14 cellular contexts compared by ENCODE assay signal in the genomic region with DNA sequence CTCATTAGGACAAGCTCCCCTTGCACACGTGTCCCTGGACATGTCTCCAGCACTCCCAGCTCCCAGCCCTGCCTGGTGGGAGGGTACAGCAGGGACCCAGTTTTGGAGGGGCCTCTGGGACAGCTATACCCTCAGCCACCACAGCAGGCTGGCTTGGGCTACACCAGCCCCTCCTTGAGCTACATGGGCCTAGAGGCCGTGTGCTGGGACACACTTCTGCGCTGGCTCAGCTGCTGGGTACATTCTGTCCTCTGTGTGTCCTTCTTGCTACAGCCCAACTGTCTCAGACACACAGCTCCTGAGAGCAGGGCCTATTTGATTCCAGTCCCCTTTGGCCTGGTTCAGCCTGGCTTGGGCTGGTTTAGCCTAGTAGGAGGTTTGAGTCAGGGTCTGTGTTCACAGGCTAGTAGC. TPM values are rescaled to one million over a fixed set of nuclear protein-coding genes. Genes with fewer than 3 reads are reported as not detected.
DNase-seq lines count a peak whose midpoint lies in the region; ATAC-seq and TF ChIP-seq lines count a peak whose summit lies in the region.
"Had no signal": no experiment of that assay in that cellular context is flagged by ENCODE, and none has a peak within 500 bp of the region (broad histone marks: within the 10 kb centered on the region; RNA-seq: fewer than 3 reads in every experiment).

No MANE protein-coding gene starts in this region.

- H3K27ac Mint-ChIP-seq in GM23338, result peak overlapping the region; percentile 84
- no peak overlapping the region for H3K27ac Mint-ChIP-seq in CD4-positive, alpha-beta T cell

- H3K9ac ChIP-seq in liver (ENCODE audit: low read depth in 1 of 2, low read length in 2 of 2), result no peak overlapping the region
- H3K9ac ChIP-seq in skeletal muscle tissue (ENCODE audit: low read depth in 1 of 3, low read length in 3 of 3), result peak overlapping the region in 1 of 3 donors; percentile 60

- intact Hi-C loops in CD4-positive, alpha-beta T cell (cut with DNase I, micrococcal nuclease), result loop anchor here in 1 of 2 experiments (5.0 kb wide), 1 partner anchor 38 kb away; no protein-coding TSS in a partner anchor

- peaks cover 29% of the 10 kb centered on the region for H3K4me1 Mint-ChIP-seq in GM23338
- H3K4me1 Mint-ChIP-seq in CD4-positive, alpha-beta T cell (ENCODE audit: low read depth), result peaks cover 18% of the 10 kb centered on the region

- ATAC-seq in GM23338 (no peak; the same call in 2 of the 3 replicates), HG02642 (IDR thresholded peaks at IDR 0.05; ENCODE audit: poor library complexity, unreplicated experiment) (no peak), HG03565 (IDR thresholded peaks at IDR 0.05; ENCODE audit: unreplicated experiment) (no peak)
- no peak for ATAC-seq in CD4-positive, alpha-beta T cell (ENCODE audit: poor library complexity)
- ATAC-seq: naive thymus-derived CD4-positive, alpha-beta T cell had no signal

- TF ChIP-seq RAD21 in liver (IDR thresholded peaks at IDR 0.05), result no peak

- peaks cover 10% of the 10 kb centered on the region for H3K27me3 Mint-ChIP-seq in GM23338 (ENCODE audit: insufficient read depth, low read depth, poor library complexity)
- no peaks in the 10 kb centered on the region for H3K27me3 Mint-ChIP-seq in CD4-positive, alpha-beta T cell
- H3K27me3 Mint-ChIP-seq: naive thymus-derived CD4-positive, alpha-beta T cell had no signal

- no peaks in the 10 kb centered on the region for H3K9me3 Mint-ChIP-seq in GM23338
- H3K9me3 Mint-ChIP-seq in CD4-positive, alpha-beta T cell, result no peaks in the 10 kb centered on the region

- H2AFZ ChIP-seq in GM23338, result no peak overlapping the region

- peaks cover 9% of the 10 kb centered on the region; the same call in 1 of the 2 replicates for H3K4me1 ChIP-seq in GM23338 (ENCODE audit: insufficient read depth)
- no peaks in the 10 kb centered on the region for H3K4me1 ChIP-seq in liver (ENCODE audit: control insufficient read depth in 4 of 4, insufficient read depth in 4 of 4, low read length in 3 of 4)
- peaks cover 17 to 21% (median 18%) of the 10 kb centered on the region in 3 donors for H3K4me1 ChIP-seq in skeletal muscle tissue (ENCODE audit: control insufficient read depth in 3 of 3, insufficient read depth in 3 of 3, low read length in 3 of 3)

- H3K36me3 ChIP-seq in GM23338 (ENCODE audit: insufficient read depth), result no peaks in the 10 kb centered on the region
- peaks cover 0 to 7% (median 2%) of the 10 kb centered on the region in 4 donors for H3K36me3 ChIP-seq in liver (ENCODE audit: control insufficient read depth in 4 of 4, insufficient read depth in 3 of 4, low read depth in 1 of 4, low read length in 3 of 4)
- H3K36me3 ChIP-seq in skeletal muscle tissue (ENCODE audit: control insufficient read depth in 3 of 3, insufficient read depth in 3 of 3, low read length in 3 of 3), result peaks cover 6 to 13% (median 12%) of the 10 kb centered on the region in 3 donors

- POLR2A ChIA-PET in CD4-positive, alpha-beta T cell (lab: Charles Lee), result no interaction called here

- H3F3A ChIP-seq in GM23338 (replicated peaks; ENCODE audit: low read depth), result no peaks in the 10 kb centered on the region

- peaks cover 3% of the 10 kb centered on the region; the same call in 2 of the 3 replicates for H3K36me3 Mint-ChIP-seq in GM23338 (ENCODE audit: low read depth)
- H3K36me3 Mint-ChIP-seq in CD4-positive, alpha-beta T cell (ENCODE audit: low read depth), result peaks cover 21% of the 10 kb centered on the region

- H3K79me2 ChIP-seq in GM23338 (replicated peaks; ENCODE audit: insufficient read depth), result no peaks in the 10 kb centered on the region

- H3K27me3 ChIP-seq in GM23338 (ENCODE audit: insufficient read depth) (no peaks in the 10 kb centered on the region), liver (ENCODE audit: control insufficient read depth in 4 of 4, insufficient read depth in 4 of 4, low read length in 3 of 4) (no peaks in the 10 kb centered on the region), skeletal muscle tissue (ENCODE audit: control insufficient read depth in 3 of 3, insufficient read depth in 3 of 3, low read length in 3 of 3) (no peaks in the 10 kb centered on the region)
- no peaks in the 10 kb centered on the region for H3K27me3 ChIP-seq in CD4-positive, alpha-beta T cell (ENCODE audit: control insufficient read depth, insufficient read depth, low read length)

- no peak overlapping the region for H3K4me3 ChIP-seq in GM23338
- H3K4me3 ChIP-seq in liver (ENCODE audit: low read depth in 1 of 3, low read length in 3 of 3), result no peak overlapping the region
- H3K4me3 ChIP-seq in skeletal muscle tissue (ENCODE audit: low read length in 3 of 3), result no peak overlapping the region

- no peaks in the 10 kb centered on the region for H3K9me2 ChIP-seq in GM23338 (ENCODE audit: insufficient read depth)

- CTCF ChIA-PET in CD4-positive, alpha-beta T cell (lab: Charles Lee), result interaction anchor here (2.4 kb wide), 1 partner anchor 22 kb away, joined by 9 read pairs; no protein-coding TSS in a partner anchor

- 0 out of 2 replicates have a peak overlapping the region, but pooled peaks have one; percentile 26 for H3K4me2 ChIP-seq in GM23338

- 0 out of 2 replicates have a peak, but pooled peaks cover 2% of the 10 kb centered on the region for H4K20me1 ChIP-seq in GM23338 (replicated peaks; ENCODE audit: insufficient read depth)

- DNase-seq in GM23338 (ENCODE audit: low spot score) (no peak), NCI-H446 treated with DMSO at 0.1 percent for 48 hours (lab: John Stamatoyannopoulos, UW) (no peak)
- DNase-seq in CD4-positive, alpha-beta T cell, result no peak
- DNase-seq: activated CD8-positive, alpha-beta memory T cell treated with anti-CD3 and anti-CD28 coated beads for 24 hours; amniotic stem cell; Karpas-422; naive thymus-derived CD4-positive, alpha-beta T cell; NCI-H345 had no signal

- H3K9me3 ChIP-seq in liver (ENCODE audit: control insufficient read depth in 4 of 4, low read length in 3 of 4) (no peaks in the 10 kb centered on the region), skeletal muscle tissue (ENCODE audit: control insufficient read depth in 3 of 3, low read length in 3 of 3) (no peaks in the 10 kb centered on the region)
- H3K9me3 ChIP-seq in CD4-positive, alpha-beta T cell (ENCODE audit: control insufficient read depth, low read length), result no peaks in the 10 kb centered on the region

- no peak overlapping the region for H3K4me3 Mint-ChIP-seq in GM23338
- no peak overlapping the region for H3K4me3 Mint-ChIP-seq in CD4-positive, alpha-beta T cell
- H3K4me3 Mint-ChIP-seq: CD14-positive monocyte; naive thymus-derived CD4-positive, alpha-beta T cell had no signal

- H3K27ac ChIP-seq in GM23338 (ENCODE audit: low read depth), result peak overlapping the region; percentile 69; the same call in 1 of the 2 replicates
- peak overlapping the region; percentile 76 for H3K27ac ChIP-seq in cingulate gyrus (ENCODE audit: low read depth, low read length)
- H3K27ac ChIP-seq in liver (ENCODE audit: low read depth in 1 of 2, low read length in 2 of 2), result peak overlapping the region in 1 of 2 donors; percentile 4
- H3K27ac ChIP-seq in skeletal muscle tissue (ENCODE audit: low read depth, low read length), result peak overlapping the region; percentile 26
- no peak overlapping the region for H3K27ac ChIP-seq in CD4-positive, alpha-beta T cell (ENCODE audit: low read depth, low read length)

- TF ChIP-seq CTCF in GM23338 (conservative IDR thresholded peaks at IDR 0.05; ENCODE audit: low read depth in 2 of 2) (no peak), liver (IDR thresholded peaks at IDR 0.05; ENCODE audit: low read depth, low read length, missing input control) (no peak)
- TF ChIP-seq CTCF in CD4-positive, alpha-beta T cell (IDR thresholded peaks at IDR 0.05), result no peak

- 89% methylated on average over 3 of the region's 3 CpGs for WGBS in liver

TF ChIP-seq in GM23338, 12 proteins besides CTCF, POLR2A, EP300 and RAD21 (continues in another document):
- no peak for TF ChIP-seq CREB1 (CRISPR knock-in tag; IDR thresholded peaks at IDR 0.05; ENCODE audit: low read depth)
- no peak for TF ChIP-seq EZH2 (IDR thresholded peaks at IDR 0.05; ENCODE audit: low read depth, unreplicated experiment)
- TF ChIP-seq ZNF331 (CRISPR knock-in tag; IDR thresholded peaks at IDR 0.05; ENCODE audit: low read depth), result no peak

TF ChIP-seq in liver, 16 proteins besides CTCF, POLR2A, EP300 and RAD21:
- TF ChIP-seq HNF4A (conservative IDR thresholded peaks at IDR 0.05) (no peak), TAF1 (conservative IDR thresholded peaks at IDR 0.05) (no peak), FOXA2 (IDR thresholded peaks at IDR 0.05) (no peak), RXRA (IDR thresholded peaks at IDR 0.05) (peak; percentile 6 to 16), SP1 (IDR thresholded peaks at IDR 0.05) (peak; percentile 82), NR2F2 (IDR thresholded peaks at IDR 0.05) (peak; percentile 30)
- TF ChIP-seq, protein P1, sequence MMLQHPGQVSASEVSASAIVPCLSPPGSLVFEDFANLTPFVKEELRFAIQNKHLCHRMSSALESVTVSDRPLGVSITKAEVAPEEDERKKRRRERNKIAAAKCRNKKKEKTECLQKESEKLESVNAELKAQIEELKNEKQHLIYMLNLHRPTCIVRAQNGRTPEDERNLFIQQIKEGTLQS (IDR thresholded peaks at IDR 0.05), result no peak

RNA-seq across cellular contexts. Expression of a gene that starts 26.7 kb away (rescaled TPM):
- total RNA-seq in GM23338 (2014; rRNA removed; shearing (Covaris generic)), result 38.8 and 40.0 TPM in 2 replicates
- polyA plus RNA-seq in GM23338 (2016; fragmentation: Nextera tagmentation; extraction: Ambion mirVana) (27.9 and 32.6 TPM in 2 replicates), liver (10 to 100 TPM; 15.7 to 21.0 TPM)
- total RNA-seq in liver (10 to 100 TPM; 15.3 to 24.8 TPM), skeletal muscle tissue (14.6 TPM)
- 10 to 100 TPM; 53.4 to 56.9 TPM for total RNA-seq in CD4-positive, alpha-beta T cell
